ENCODE assay signal across 31 cellular contexts in genomic region chr3:4945318-4945717, GRCh38.
"Had no signal": no experiment of that assay in that cellular context is flagged by ENCODE, and none has a peak within 500 bp of the region (broad histone marks: within the 10 kb centered on the region; RNA-seq: fewer than 3 reads in every experiment).

No MANE protein-coding gene starts in this region.

- H3K27me3 ChIP-seq: ascending aorta, breast epithelium, cardiac muscle cell, colonic mucosa, esophagus squamous epithelium, gastroesophageal sphincter, heart right ventricle had no signal

- H3K27ac ChIP-seq: ascending aorta, breast epithelium, cardiac muscle cell, colonic mucosa, epithelial cell of prostate, esophagus squamous epithelium, gastroesophageal sphincter, heart right ventricle had no signal

- DNase-seq: activated CD4-positive, alpha-beta memory T cell treated with anti-CD3 and anti-CD28 coated beads, Interleukin-2, amount 10 ng/mL, durations not matched to agents 7 days and 5 days; activated CD4-positive, alpha-beta T cell treated with anti-CD3 and anti-CD28 coated beads for 1 hour; activated CD4-positive, alpha-beta T cell treated with anti-CD3 and anti-CD28 coated beads for 4 hours; activated CD4-positive, alpha-beta T cell treated with anti-CD3 and anti-CD28 coated beads, Interleukin-2, amount 10 ng/mL, durations not matched to agents 7 days and 5 days; activated CD4-positive, alpha-beta T cell treated with anti-CD3 and anti-CD28 coated beads, Interleukin-2, amount 50 U/mL, for 4 hours; activated CD8-positive, alpha-beta memory T cell treated with anti-CD3 and anti-CD28 coated beads, Interleukin-2, amount 50 U/mL, for 48 hours; activated gamma-delta T cell; activated naive CD4-positive, alpha-beta T cell; activated naive CD4-positive, alpha-beta T cell treated with anti-CD3 and anti-CD28 coated beads, Interleukin-2, amount 10 ng/mL, durations not matched to agents 7 days and 5 days; activated naive CD8-positive, alpha-beta T cell treated with anti-CD3 and anti-CD28 coated beads, Interleukin-2, amount 10 ng/mL, durations not matched to agents 7 days and 5 days; activated T-cell treated with anti-CD3 and anti-CD28 coated beads for 4 hours; activated T-cell treated with anti-CD3 and anti-CD28 coated beads, Interleukin-2, amount 50 U/mL, for 24 hours; activated T-cell treated with anti-CD3 and anti-CD28 coated beads, Interleukin-2, amount 50 U/mL, for 72 hours; central memory CD4-positive, alpha-beta T cell; cerebellar nuclear complex; colonic mucosa; effector CD8-positive, alpha-beta T cell; esophagus squamous epithelium; foreskin melanocyte; heart right ventricle; T-helper 17 cell; T1000 had no signal

- FAIRE-seq: endometrium, endothelial cell of umbilical vein had no signal

- ATAC-seq: activated naive CD4-positive, alpha-beta T cell treated with anti-CD3 and anti-CD28 coated beads, Interleukin-2, amount 50 U/mL, for 72 hours; activated T-cell treated with anti-CD3 and anti-CD28 coated beads, Interleukin-2, amount 50 U/mL, for 72 hours; gastroesophageal sphincter; heart right ventricle; T-helper 17 cell; WTC11 had no signal

- H3K9me3 ChIP-seq: ascending aorta, breast epithelium, colonic mucosa, esophagus squamous epithelium, gastroesophageal sphincter, heart right ventricle had no signal

- H3K36me3 ChIP-seq: ascending aorta, breast epithelium, cardiac muscle cell, colonic mucosa, esophagus squamous epithelium, gastroesophageal sphincter, heart right ventricle had no signal

- H3K4me1 ChIP-seq: breast epithelium, colonic mucosa, gastroesophageal sphincter had no signal

- H3K4me3 ChIP-seq: ascending aorta, breast epithelium, cardiac muscle cell, colonic mucosa, esophagus squamous epithelium, gastroesophageal sphincter, heart right ventricle had no signal
